Comparison of ENCODE assay signal across 10 cellular contexts in genomic region chr3:152403632-152404066, GRCh38.
DNase-seq lines count a peak whose midpoint lies in the region; ATAC-seq and TF ChIP-seq lines count a peak whose summit lies in the region.
"Had no signal": no experiment of that assay in that cellular context is flagged by ENCODE, and none has a peak within 500 bp of the region (broad histone marks: within the 10 kb centered on the region; RNA-seq: fewer than 3 reads in every experiment).

No MANE protein-coding gene starts in this region.

- H3K4me2 ChIP-seq in Karpas-422 (ENCODE audit: low read depth, low read length, poor library complexity, severe bottlenecking), result no peak overlapping the region
- no peak overlapping the region for H3K4me2 ChIP-seq in neural progenitor cell

- H3K4me1 ChIP-seq in Karpas-422 (ENCODE audit: low read length), result peaks cover 69% of the 10 kb centered on the region
- peaks cover 5% of the 10 kb centered on the region for H3K4me1 ChIP-seq in neural progenitor cell

- H3K9me2 ChIP-seq in Karpas-422 (replicated peaks; ENCODE audit: insufficient read depth, low read length), result no peaks in the 10 kb centered on the region

- H3K4me3 ChIP-seq in Karpas-422 (ENCODE audit: low read length) (no peak overlapping the region), neural progenitor cell (no peak overlapping the region)

- no peaks in the 10 kb centered on the region for H3K27me3 ChIP-seq in Karpas-422 (ENCODE audit: low read length)
- H3K27me3 ChIP-seq in layer of hippocampus (ENCODE audit: control insufficient read depth, insufficient read depth, low read length), result no peaks in the 10 kb centered on the region
- no peaks in the 10 kb centered on the region for H3K27me3 ChIP-seq in neural progenitor cell

- no peak for ATAC-seq in stimulated activated memory B cell treated with anti-CD40 and anti-IgM and Interleukin-4, amounts not matched to agents 10 μg/mL and 1 μg/mL and 100 μg/mL, for 72 hours
- ATAC-seq in GM21367 (IDR thresholded peaks at IDR 0.05; ENCODE audit: unreplicated experiment), result no peak

- 0 out of 2 replicates have a peak overlapping the region, but pooled peaks have one; percentile 9 for H3K27ac ChIP-seq in Karpas-422 (ENCODE audit: low read length)
- peak overlapping the region; percentile 55 for H3K27ac ChIP-seq in layer of hippocampus (ENCODE audit: low read depth, low read length)
- no peak overlapping the region for H3K27ac ChIP-seq in neural progenitor cell

- peaks cover 51% of the 10 kb centered on the region for H3K36me3 Mint-ChIP-seq in stimulated activated memory B cell treated with anti-CD40 and anti-IgM and Interleukin-4, amounts not matched to agents 10 μg/mL and 1 μg/mL and 100 μg/mL, for 72 hours
- H3K36me3 Mint-ChIP-seq in neural progenitor cell, result no peaks in the 10 kb centered on the region

- H3K9me3 Mint-ChIP-seq in stimulated activated memory B cell treated with anti-CD40 and anti-IgM and Interleukin-4, amounts not matched to agents 10 μg/mL and 1 μg/mL and 100 μg/mL, for 72 hours, result peaks cover 2% of the 10 kb centered on the region
- H3K9me3 Mint-ChIP-seq in neural progenitor cell, result no peaks in the 10 kb centered on the region

- H3K4me1 Mint-ChIP-seq in stimulated activated memory B cell treated with anti-CD40 and anti-IgM and Interleukin-4, amounts not matched to agents 10 μg/mL and 1 μg/mL and 100 μg/mL, for 72 hours, result peaks cover 62% of the 10 kb centered on the region
- H3K4me1 Mint-ChIP-seq in neural progenitor cell, result peaks cover 22% of the 10 kb centered on the region

- H4K20me1 ChIP-seq in Karpas-422 (ENCODE audit: insufficient read depth, low read depth, low read length), result no peaks in the 10 kb centered on the region
- H4K20me1 ChIP-seq in neural progenitor cell (ENCODE audit: low read depth), result no peaks in the 10 kb centered on the region

- H3K9me3 ChIP-seq in Karpas-422 (ENCODE audit: low read length) (no peaks in the 10 kb centered on the region), neural progenitor cell (ENCODE audit: low read depth) (no peaks in the 10 kb centered on the region)

- no peak for DNase-seq in Karpas-422
- DNase-seq in astrocyte of the hippocampus (ENCODE audit: low read depth, low spot score), result peak; percentile 44
- DNase-seq in activated CD4-positive, CD25-positive, alpha-beta regulatory T cell treated with anti-CD3 and anti-CD28 coated beads, Interleukin-2, amount 50 U/mL, for 72 hours, result no peak
- DNase-seq in NCI-H1092 (lab: John Stamatoyannopoulos, UW), result no peak
- DNase-seq in neural progenitor cell (ENCODE audit: low spot score), result no peak
- DNase-seq: activated CD4-positive, alpha-beta T cell treated with anti-CD3 and anti-CD28 coated beads, Interleukin-2, amount 50 U/mL, for 48 hours; NK-92 treated with Interleukin-12 subunit alpha and Interleukin-12 subunit beta, amount 100 ng/mL, for 24 hours had no signal

- H3K79me2 ChIP-seq in Karpas-422 (ENCODE audit: low read length) (peaks cover 99% of the 10 kb centered on the region), neural progenitor cell (ENCODE audit: low read depth) (peaks cover 4% of the 10 kb centered on the region)

- H3K9ac ChIP-seq in Karpas-422 (ENCODE audit: low read length) (no peak overlapping the region), neural progenitor cell (no peak overlapping the region)

- H3F3A ChIP-seq in neural progenitor cell (ENCODE audit: low read depth), result no peaks in the 10 kb centered on the region

- H3K27ac Mint-ChIP-seq in stimulated activated memory B cell treated with anti-CD40 and anti-IgM and Interleukin-4, amounts not matched to agents 10 μg/mL and 1 μg/mL and 100 μg/mL, for 72 hours, result peak overlapping the region; percentile 71
- H3K27ac Mint-ChIP-seq in neural progenitor cell, result no peak overlapping the region

- H3K36me3 ChIP-seq in Karpas-422 (ENCODE audit: insufficient read depth, low read length), result 0 out of 2 replicates have a peak, but pooled peaks cover 9% of the 10 kb centered on the region
- no peaks in the 10 kb centered on the region for H3K36me3 ChIP-seq in neural progenitor cell

- no peaks in the 10 kb centered on the region for H3K27me3 Mint-ChIP-seq in stimulated activated memory B cell treated with anti-CD40 and anti-IgM and Interleukin-4, amounts not matched to agents 10 μg/mL and 1 μg/mL and 100 μg/mL, for 72 hours
- peaks cover 6% of the 10 kb centered on the region for H3K27me3 Mint-ChIP-seq in neural progenitor cell (ENCODE audit: insufficient read depth, low read depth)

- H3K4me3 Mint-ChIP-seq in stimulated activated memory B cell treated with anti-CD40 and anti-IgM and Interleukin-4, amounts not matched to agents 10 μg/mL and 1 μg/mL and 100 μg/mL, for 72 hours, result no peak overlapping the region
- H3K4me3 Mint-ChIP-seq in neural progenitor cell, result no peak overlapping the region

- H2AFZ ChIP-seq in Karpas-422 (ENCODE audit: low read length) (no peak overlapping the region), neural progenitor cell (replicated peaks) (no peak overlapping the region)

- no peak for TF ChIP-seq CTCF in neural progenitor cell (IDR thresholded peaks at IDR 0.05)
